ENCODE assay signal across 31 cellular contexts in genomic region chr11:113085446-113085845, GRCh38.
"Had no signal": no experiment of that assay in that cellular context is flagged by ENCODE, and none has a peak within 500 bp of the region (broad histone marks: within the 10 kb centered on the region; RNA-seq: fewer than 3 reads in every experiment).

No MANE protein-coding gene starts in this region.

- H3K4me3 ChIP-seq: gastroesophageal sphincter, mucosa of descending colon, ovary, prostate gland, smooth muscle cell, stomach, suprapubic skin, tibial artery had no signal

- H3K4me1 ChIP-seq: gastroesophageal sphincter, prostate gland, stomach, suprapubic skin, tibial artery had no signal

- H3K27ac ChIP-seq: gastroesophageal sphincter, ovary, prostate gland, stomach, suprapubic skin, tibial artery had no signal

- ATAC-seq: activated naive CD8-positive, alpha-beta T cell treated with anti-CD3 and anti-CD28 coated beads, Interleukin-2, amount 50 U/mL, for 24 hours; effector memory CD8-positive, alpha-beta T cell; gastroesophageal sphincter; left cardiac atrium; left ventricle myocardium superior; mucosa of descending colon; sciatic nerve; stimulated activated naive B cell treated with anti-CD40 and anti-IgM and Interleukin-4, amounts not matched to agents 10 μg/mL and 1 μg/mL and 100 μg/mL, for 72 hours had no signal

- H3K9me3 Mint-ChIP-seq: activated CD4-positive, alpha-beta memory T cell treated with anti-CD3 and anti-CD28 coated beads for 36 hours; activated CD4-positive, alpha-beta T cell treated with anti-CD3 and anti-CD28 coated beads, Interleukin-2, amount 10 ng/mL, durations not matched to agents 24 days and 14 days; activated naive CD4-positive, alpha-beta T cell treated with anti-CD3 and anti-CD28 coated beads, Interleukin-2, amount 50 U/mL, for 24 hours; activated naive CD8-positive, alpha-beta T cell treated with anti-CD3 and anti-CD28 coated beads, Interleukin-2, amount 50 U/mL, for 24 hours; effector memory CD8-positive, alpha-beta T cell; naive B cell; stimulated activated naive B cell treated with anti-CD40 and anti-IgM and Interleukin-4, amounts not matched to agents 10 μg/mL and 1 μg/mL and 100 μg/mL, for 72 hours had no signal

- H3K36me3 Mint-ChIP-seq: activated CD4-positive, alpha-beta memory T cell treated with anti-CD3 and anti-CD28 coated beads for 36 hours; activated naive CD4-positive, alpha-beta T cell treated with anti-CD3 and anti-CD28 coated beads, Interleukin-2, amount 50 U/mL, for 24 hours; naive B cell; stimulated activated naive B cell treated with anti-CD40 and anti-IgM and Interleukin-4, amounts not matched to agents 10 μg/mL and 1 μg/mL and 100 μg/mL, for 72 hours had no signal

- H3K27ac Mint-ChIP-seq: activated CD4-positive, alpha-beta memory T cell treated with anti-CD3 and anti-CD28 coated beads for 36 hours; activated CD4-positive, alpha-beta T cell treated with anti-CD3 and anti-CD28 coated beads, Interleukin-2, amount 10 ng/mL, durations not matched to agents 24 days and 14 days; activated naive CD4-positive, alpha-beta T cell treated with anti-CD3 and anti-CD28 coated beads, Interleukin-2, amount 50 U/mL, for 24 hours; activated naive CD8-positive, alpha-beta T cell treated with anti-CD3 and anti-CD28 coated beads, Interleukin-2, amount 50 U/mL, for 24 hours; effector memory CD8-positive, alpha-beta T cell; stimulated activated naive B cell treated with anti-CD40 and anti-IgM and Interleukin-4, amounts not matched to agents 10 μg/mL and 1 μg/mL and 100 μg/mL, for 72 hours had no signal

- H3K4me1 Mint-ChIP-seq: activated CD4-positive, alpha-beta T cell treated with anti-CD3 and anti-CD28 coated beads, Interleukin-2, amount 10 ng/mL, durations not matched to agents 24 days and 14 days; activated naive CD4-positive, alpha-beta T cell treated with anti-CD3 and anti-CD28 coated beads, Interleukin-2, amount 50 U/mL, for 24 hours; activated naive CD8-positive, alpha-beta T cell treated with anti-CD3 and anti-CD28 coated beads, Interleukin-2, amount 50 U/mL, for 24 hours; naive B cell; stimulated activated naive B cell treated with anti-CD40 and anti-IgM and Interleukin-4, amounts not matched to agents 10 μg/mL and 1 μg/mL and 100 μg/mL, for 72 hours had no signal

- H3K27me3 ChIP-seq: gastroesophageal sphincter, ovary, stomach, suprapubic skin, tibial artery had no signal

- H3K4me2 ChIP-seq: smooth muscle cell had no signal

- H3K9me3 ChIP-seq: gastroesophageal sphincter, mucosa of descending colon, ovary, prostate gland, stomach, suprapubic skin, tibial artery had no signal

- H3K36me3 ChIP-seq: gastroesophageal sphincter, ovary, prostate gland, stomach, suprapubic skin, tibial artery had no signal

- H3K4me3 Mint-ChIP-seq: activated CD4-positive, alpha-beta memory T cell treated with anti-CD3 and anti-CD28 coated beads for 36 hours; activated CD4-positive, alpha-beta T cell treated with anti-CD3 and anti-CD28 coated beads, Interleukin-2, amount 10 ng/mL, durations not matched to agents 24 days and 14 days; activated naive CD4-positive, alpha-beta T cell treated with anti-CD3 and anti-CD28 coated beads, Interleukin-2, amount 50 U/mL, for 24 hours; activated naive CD8-positive, alpha-beta T cell treated with anti-CD3 and anti-CD28 coated beads, Interleukin-2, amount 50 U/mL, for 24 hours; effector memory CD8-positive, alpha-beta T cell; naive B cell; stimulated activated naive B cell treated with anti-CD40 and anti-IgM and Interleukin-4, amounts not matched to agents 10 μg/mL and 1 μg/mL and 100 μg/mL, for 72 hours had no signal

- H3K27me3 Mint-ChIP-seq: activated CD4-positive, alpha-beta memory T cell treated with anti-CD3 and anti-CD28 coated beads for 36 hours had no signal

- DNase-seq: activated CD4-positive, alpha-beta memory T cell treated with anti-CD3 and anti-CD28 coated beads for 36 hours; activated CD4-positive, alpha-beta T cell treated with anti-CD3 and anti-CD28 coated beads, Interleukin-2, amount 10 ng/mL, durations not matched to agents 24 days and 14 days; activated CD4-positive, CD25-positive, alpha-beta regulatory T cell treated with anti-CD3 and anti-CD28 coated beads, Interleukin-2, amount 50 U/mL, for 72 hours; activated CD8-positive, alpha-beta memory T cell treated with anti-CD3 and anti-CD28 coated beads, Interleukin-2, amount 50 U/mL, for 4 hours; activated gamma-delta T cell; activated naive CD8-positive, alpha-beta T cell treated with anti-CD3 and anti-CD28 coated beads, Interleukin-2, amount 50 U/mL, for 24 hours; activated T-cell treated with anti-CD3 and anti-CD28 coated beads, Interleukin-2, amount 50 U/mL, for 1 hour; amygdala; caudate nucleus; cortex of kidney; effector memory CD8-positive, alpha-beta T cell; erythroblast; head of caudate nucleus; hippocampal formation; left cardiac atrium; left ventricle myocardium superior; mucosa of descending colon; naive B cell; ovary; retina; stimulated activated CD4-positive, alpha-beta T cell treated with anti-CD3 and anti-CD28 coated beads, Interleukin-1b, Interleukin-23, amount 100 ng/mL, for 48 hours; stimulated activated naive B cell treated with anti-CD40 and anti-IgM and Interleukin-4, amounts not matched to agents 10 μg/mL and 1 μg/mL and 100 μg/mL, for 72 hours; stomach; T1000; tibial artery had no signal
